9 cellular contexts compared by ENCODE assay signal in the genomic region with DNA sequence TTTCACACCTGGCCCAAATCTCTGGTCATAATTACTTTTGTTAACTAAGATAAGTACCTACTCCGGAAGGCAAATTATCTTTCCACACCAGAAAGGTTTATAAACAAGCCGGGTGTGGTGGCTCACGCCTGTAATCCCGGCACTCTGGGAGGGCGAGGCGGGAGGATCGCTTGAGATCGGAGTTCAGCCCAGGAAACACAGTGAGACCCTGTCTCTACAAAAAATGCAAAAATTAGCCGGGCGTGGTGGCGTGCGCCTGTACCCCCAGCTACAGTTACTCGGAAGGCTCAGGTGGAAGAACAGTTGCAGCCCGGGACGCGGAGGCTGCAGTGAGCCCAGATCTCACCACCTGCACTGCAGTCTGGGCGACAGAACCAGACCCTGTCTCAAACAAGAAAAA. TPM values are rescaled to one million over a fixed set of nuclear protein-coding genes. Genes with fewer than 3 reads are reported as not detected.
DNase-seq lines count a peak whose midpoint lies in the region; ATAC-seq and TF ChIP-seq lines count a peak whose summit lies in the region.
"Had no signal": no experiment of that assay in that cellular context is flagged by ENCODE, and none has a peak within 500 bp of the region (broad histone marks: within the 10 kb centered on the region; RNA-seq: fewer than 3 reads in every experiment).

No MANE protein-coding gene starts in this region.

- ATAC-seq in gastroesophageal sphincter: no peak

- H3K4me1 ChIP-seq in gastroesophageal sphincter (peaks cover 6 to 82% (median 20%) of the 10 kb centered on the region in 3 donors), spleen (peaks cover 40 to 87% (median 74%) of the 10 kb centered on the region in 6 donors)

- TF ChIP-seq POLR2A in gastroesophageal sphincter (IDR thresholded peaks at IDR 0.05): no peak
- TF ChIP-seq POLR2A in spleen (IDR thresholded peaks at IDR 0.05): no peak

- no peaks in the 10 kb centered on the region for H3K9me3 Mint-ChIP-seq in activated CD4-positive, alpha-beta T cell treated with anti-CD3 and anti-CD28 coated beads, Interleukin-2, amount 10 ng/mL, durations not matched to agents 24 days and 14 days

- no peaks in the 10 kb centered on the region for H3K9me3 ChIP-seq in SK-N-MC (ENCODE audit: low read depth, low read length)
- H3K9me3 ChIP-seq in gastroesophageal sphincter: no peaks in the 10 kb centered on the region
- no peaks in the 10 kb centered on the region for H3K9me3 ChIP-seq in spleen

- peaks cover 31% of the 10 kb centered on the region for H3K36me3 Mint-ChIP-seq in activated CD4-positive, alpha-beta T cell treated with anti-CD3 and anti-CD28 coated beads, Interleukin-2, amount 10 ng/mL, durations not matched to agents 24 days and 14 days (ENCODE audit: low read depth)

- 53 to 71% methylated on average over 3 to 17 of the region's 17 CpGs for WGBS in gastroesophageal sphincter (ENCODE audit: low coverage in 1 of 2), 2 donors
- 67 to 79% (median 78%) methylated on average over 17 of the region's 17 CpGs for WGBS in spleen, 5 donors

- TF ChIP-seq EP300 in gastroesophageal sphincter (IDR thresholded peaks at IDR 0.05): no peak

- H3K27ac Mint-ChIP-seq in activated CD4-positive, alpha-beta T cell treated with anti-CD3 and anti-CD28 coated beads, Interleukin-2, amount 10 ng/mL, durations not matched to agents 24 days and 14 days: peak overlapping the region; percentile 66

- H3K27me3 Mint-ChIP-seq in activated CD4-positive, alpha-beta T cell treated with anti-CD3 and anti-CD28 coated beads, Interleukin-2, amount 10 ng/mL, durations not matched to agents 24 days and 14 days: no peaks in the 10 kb centered on the region

- no peak overlapping the region; the same call in 1 of the 2 replicates for H3K27ac ChIP-seq in SK-N-MC
- H3K27ac ChIP-seq in gastroesophageal sphincter: peak overlapping the region in 2 of 4 donors; percentile 90 to 97
- no peak overlapping the region for H3K27ac ChIP-seq in spleen
- H3K27ac ChIP-seq in substantia nigra (ENCODE audit: low read depth, low read length, poor library complexity, severe bottlenecking): no peak overlapping the region

- H3K4me1 Mint-ChIP-seq in activated CD4-positive, alpha-beta T cell treated with anti-CD3 and anti-CD28 coated beads, Interleukin-2, amount 10 ng/mL, durations not matched to agents 24 days and 14 days: peaks cover 35% of the 10 kb centered on the region

- peak overlapping the region; percentile 99 for H3K9ac ChIP-seq in SK-N-MC (ENCODE audit: insufficient read length)

- no peak overlapping the region for H3K4me3 Mint-ChIP-seq in activated CD4-positive, alpha-beta T cell treated with anti-CD3 and anti-CD28 coated beads, Interleukin-2, amount 10 ng/mL, durations not matched to agents 24 days and 14 days

- intact Hi-C loops in activated CD4-positive, alpha-beta T cell treated with anti-CD3 and anti-CD28 coated beads, Interleukin-2, amount 10 ng/mL, durations not matched to agents 24 days and 14 days (cut with micrococcal nuclease): no loop called here
- intact Hi-C loops in spleen (cut with DNase I; ENCODE audit: low total_unique reads): no loop called here

- H3K36me3 ChIP-seq in SK-N-MC (ENCODE audit: insufficient read depth, low read length): peaks cover 54% of the 10 kb centered on the region
- no peaks in the 10 kb centered on the region for H3K36me3 ChIP-seq in gastroesophageal sphincter
- H3K36me3 ChIP-seq in spleen: peaks cover 0 to 19% (median 0%) of the 10 kb centered on the region in 6 donors

- H3K4me3 ChIP-seq in SK-N-MC (peak overlapping the region; percentile 83), gastroesophageal sphincter (peak overlapping the region; percentile 80 to 89), spleen (peak overlapping the region in 6 of 8 donors; percentile 11 to 97 (median 91))

- DNase-seq in activated CD4-positive, alpha-beta T cell treated with anti-CD3 and anti-CD28 coated beads, Interleukin-2, amount 10 ng/mL, durations not matched to agents 24 days and 14 days: peak; percentile 63
- no peak for DNase-seq in activated CD4-positive, alpha-beta T cell treated with anti-CD3 and anti-CD28 coated beads for 4 hours
- no peak for DNase-seq in SK-N-MC (ENCODE audit: low read depth, low spot score)
- no peak for DNase-seq in spleen
- DNase-seq in AG08396 (ENCODE audit: low spot score): no peak
- DNase-seq in substantia nigra (lab: John Stamatoyannopoulos, UW): no peak
- DNase-seq in UCSD-AML1 (lab: John Stamatoyannopoulos, UW; ENCODE audit: unreplicated experiment): no peak
- DNase-seq: SW 1271 had no signal

- no peaks in the 10 kb centered on the region for H3K27me3 ChIP-seq in gastroesophageal sphincter
- no peaks in the 10 kb centered on the region for H3K27me3 ChIP-seq in spleen (replicated peaks in 1 of 7)

- no peak for TF ChIP-seq CTCF in gastroesophageal sphincter (IDR thresholded peaks at IDR 0.05)
- no peak for TF ChIP-seq CTCF in spleen (IDR thresholded peaks at IDR 0.05 in 8 of 11, conservative IDR thresholded peaks at IDR 0.05 in 3 of 11)

RNA-seq across cellular contexts. Expression of a gene that starts 2.1 kb away (rescaled TPM):
- 122 and 130 TPM in 2 replicates for total RNA-seq in activated CD4-positive, alpha-beta T cell treated with anti-CD3 and anti-CD28 coated beads, Interleukin-2, amount 10 ng/mL, durations not matched to agents 24 days and 14 days
- total RNA-seq in gastroesophageal sphincter (100 to 1,000 TPM in 2 of 4 donors, 10 to 100 TPM in 2; 61.5 to 140 (median 98.0) TPM), spleen (100 to 1,000 TPM in 4 of 7 donors, 10 to 100 TPM in 3; 82.5 to 137 (median 122) TPM)
- polyA plus RNA-seq in spleen: 10 to 100 TPM; 29.2 to 35.9 (median 30.1) TPM
